In genomic region chr12:97960741-97961608, GRCh38 we compare ENCODE assay signal across 1 cellular context.
TF ChIP-seq lines count a peak whose summit lies in the region.

No MANE protein-coding gene starts in this region.

TF ChIP-seq in IMR-90, 13 proteins besides CTCF, POLR2A, EP300 and RAD21 (continued from another document):
- TF ChIP-seq FOS (IDR thresholded peaks at IDR 0.05; ENCODE audit: low read depth, low read length): no peak
- TF ChIP-seq NFE2L2 (IDR thresholded peaks at IDR 0.05; ENCODE audit: low read depth, low read length): no peak
- no peak for TF ChIP-seq RCOR1 (IDR thresholded peaks at IDR 0.05; ENCODE audit: insufficient replicate concordance, low read length)
